11 cellular contexts compared by ENCODE assay signal in genomic region chr9:91787931-91788330, GRCh38.
"Had no signal": no experiment of that assay in that cellular context is flagged by ENCODE, and none has a peak within 500 bp of the region (broad histone marks: within the 10 kb centered on the region; RNA-seq: fewer than 3 reads in every experiment).

No MANE protein-coding gene starts in this region.

- DNase-seq: GM23248, GOT3, H7, H9, HCEC 1CT, HFFc6 had no signal

- ATAC-seq: GM23338, HCT116 had no signal

- H3K27ac ChIP-seq: GM23248 had no signal

- H2AFZ ChIP-seq: GM23248, GM23338 had no signal

- H3K9me3 ChIP-seq: HAP-1 had no signal

- H3K9ac ChIP-seq: GM23248 had no signal

- H3K4me2 ChIP-seq: GM23338 had no signal

- H3K36me3 ChIP-seq: HAP-1 had no signal

- H3K4me1 ChIP-seq: HAP-1 had no signal

- FAIRE-seq: H1, H54 had no signal

- H3K4me3 ChIP-seq: GM23248, GM23338, HAP-1 had no signal
